In the genomic region with DNA sequence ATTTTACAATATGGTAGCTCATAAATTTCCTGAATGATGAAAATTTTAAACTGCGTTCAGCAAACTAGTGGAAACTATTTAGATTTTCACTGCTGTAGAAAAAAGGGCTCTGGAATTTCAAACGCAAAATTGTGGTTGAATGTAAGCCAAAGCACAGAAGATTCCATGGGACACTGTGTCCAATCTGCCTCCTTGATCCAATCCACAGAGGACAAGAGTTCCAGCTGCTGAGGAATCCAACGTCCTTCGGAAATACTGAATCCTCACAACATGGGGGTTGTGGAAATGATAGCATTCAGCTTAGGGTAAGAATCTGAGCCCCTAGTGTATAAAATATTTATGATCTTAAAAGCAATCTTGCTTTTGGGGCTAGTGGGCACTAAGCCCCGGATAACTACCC, we compare ENCODE assay signal across 32 cellular contexts.
"Had no signal": no experiment of that assay in that cellular context is flagged by ENCODE, and none has a peak within 500 bp of the region (broad histone marks: within the 10 kb centered on the region; RNA-seq: fewer than 3 reads in every experiment).

No MANE protein-coding gene starts in this region.

- H3K27me3 Mint-ChIP-seq: activated CD4-positive, alpha-beta T cell treated with anti-CD3 and anti-CD28 coated beads, Interleukin-2, amount 10 ng/mL, durations not matched to agents 7 days and 5 days; activated CD8-positive, alpha-beta T cell treated with anti-CD3 and anti-CD28 coated beads for 36 hours; effector memory CD8-positive, alpha-beta T cell; naive thymus-derived CD8-positive, alpha-beta T cell; T-helper 17 cell had no signal

- H3K9me3 ChIP-seq: lower lobe of right lung, pancreas, prostate gland, thyroid gland, upper lobe of left lung had no signal

- H3K4me3 ChIP-seq: coronary artery, dorsolateral prefrontal cortex, hepatocyte, lower lobe of right lung, pancreas, prostate gland, thyroid gland, upper lobe of left lung had no signal

- H2AFZ ChIP-seq: hepatocyte had no signal

- H3K36me3 ChIP-seq: lower lobe of right lung, pancreas, prostate gland, thyroid gland had no signal

- H3K27ac ChIP-seq: hepatocyte, lower lobe of right lung, pancreas, prostate gland, thyroid gland, upper lobe of left lung had no signal

- H3K36me3 Mint-ChIP-seq: activated naive CD4-positive, alpha-beta T cell treated with anti-CD3 and anti-CD28 coated beads, Interleukin-2, amount 50 U/mL, for 72 hours; naive thymus-derived CD8-positive, alpha-beta T cell had no signal

- H3K9me3 Mint-ChIP-seq: activated CD4-positive, alpha-beta T cell treated with anti-CD3 and anti-CD28 coated beads, Interleukin-2, amount 10 ng/mL, durations not matched to agents 7 days and 5 days; activated CD8-positive, alpha-beta T cell treated with anti-CD3 and anti-CD28 coated beads for 36 hours; activated naive CD4-positive, alpha-beta T cell treated with anti-CD3 and anti-CD28 coated beads, Interleukin-2, amount 50 U/mL, for 72 hours; activated T-helper 2 cell treated with anti-CD3 and anti-CD28 coated beads, Interferon-gamma antibody, Interleukin-2, Interleukin-4, amounts not matched to agents 10 μg/mL and 5 μg/mL and 100 μg/mL, durations not matched to agents 14 hours and 24 hours and 36 hours; effector memory CD8-positive, alpha-beta T cell; naive thymus-derived CD8-positive, alpha-beta T cell; neural crest cell; stimulated activated naive CD8-positive, alpha-beta T cell treated with anti-CD3 and anti-CD28 coated beads, Interleukin-15, Interleukin-2, amounts not matched to agents 100 ng/mL and 50 ng/mL, for 24 hours had no signal

- H3K79me2 ChIP-seq: hepatocyte had no signal

- H3K4me1 Mint-ChIP-seq: naive thymus-derived CD8-positive, alpha-beta T cell had no signal

- DNase-seq: activated CD4-positive, alpha-beta T cell treated with anti-CD3 and anti-CD28 coated beads, Interleukin-2, amount 10 ng/mL, durations not matched to agents 7 days and 5 days; activated CD4-positive, CD25-positive, alpha-beta regulatory T cell treated with anti-CD3 and anti-CD28 coated beads, Interleukin-2, amount 50 U/mL, for 72 hours; activated CD8-positive, alpha-beta T cell treated with anti-CD3 and anti-CD28 coated beads for 36 hours; activated naive CD4-positive, alpha-beta T cell; activated T-cell treated with anti-CD3 and anti-CD28 coated beads, Interleukin-2, amount 50 U/mL, for 48 hours; anterior cingulate cortex; cerebellar nuclear complex; dorsolateral prefrontal cortex; effector memory CD8-positive, alpha-beta T cell; erythroblast; foreskin fibroblast; islet precursor cell; lower lobe of right lung; mesenchymal stem cell; naive thymus-derived CD8-positive, alpha-beta T cell; nucleus accumbens; pancreas; stimulated activated CD4-positive, alpha-beta T cell treated with anti-CD3 and anti-CD28 coated beads, Interleukin-12 subunit alpha, Interleukin-12 subunit beta, amount 100 ng/mL, for 4 hours; stimulated activated CD4-positive, alpha-beta T cell treated with anti-CD3 and anti-CD28 coated beads, Interleukin-4, amount 100 ng/mL, for 1 hour; T-helper 17 cell; T1000; thyroid gland; upper lobe of left lung had no signal

- ATAC-seq: activated CD8-positive, alpha-beta T cell treated with anti-CD3 and anti-CD28 coated beads for 36 hours; activated naive CD4-positive, alpha-beta T cell treated with anti-CD3 and anti-CD28 coated beads, Interleukin-2, amount 50 U/mL, for 72 hours; effector memory CD8-positive, alpha-beta T cell; lower lobe of right lung; naive thymus-derived CD8-positive, alpha-beta T cell; SK-N-SH treated with all-trans-retinoic acid at 6 μM for 48 hours; T-helper 17 cell had no signal

- H3K4me1 ChIP-seq: pancreas, prostate gland had no signal

- H3K27ac Mint-ChIP-seq: activated CD4-positive, alpha-beta T cell treated with anti-CD3 and anti-CD28 coated beads, Interleukin-2, amount 10 ng/mL, durations not matched to agents 7 days and 5 days; activated CD8-positive, alpha-beta T cell treated with anti-CD3 and anti-CD28 coated beads for 36 hours; activated naive CD4-positive, alpha-beta T cell treated with anti-CD3 and anti-CD28 coated beads, Interleukin-2, amount 50 U/mL, for 72 hours; activated T-helper 2 cell treated with anti-CD3 and anti-CD28 coated beads, Interferon-gamma antibody, Interleukin-2, Interleukin-4, amounts not matched to agents 10 μg/mL and 5 μg/mL and 100 μg/mL, durations not matched to agents 14 hours and 24 hours and 36 hours; naive thymus-derived CD8-positive, alpha-beta T cell; stimulated activated naive CD8-positive, alpha-beta T cell treated with anti-CD3 and anti-CD28 coated beads, Interleukin-15, Interleukin-2, amounts not matched to agents 100 ng/mL and 50 ng/mL, for 24 hours; T-helper 17 cell had no signal

- H3K4me2 ChIP-seq: hepatocyte had no signal

- H3K4me3 Mint-ChIP-seq: activated CD4-positive, alpha-beta T cell treated with anti-CD3 and anti-CD28 coated beads, Interleukin-2, amount 10 ng/mL, durations not matched to agents 7 days and 5 days; activated CD8-positive, alpha-beta T cell treated with anti-CD3 and anti-CD28 coated beads for 36 hours; effector memory CD8-positive, alpha-beta T cell; naive thymus-derived CD8-positive, alpha-beta T cell; neural crest cell; stimulated activated naive CD8-positive, alpha-beta T cell treated with anti-CD3 and anti-CD28 coated beads, Interleukin-15, Interleukin-2, amounts not matched to agents 100 ng/mL and 50 ng/mL, for 24 hours; T-helper 17 cell had no signal

- FAIRE-seq: bronchial epithelial cell, pancreas had no signal

- H3K27me3 ChIP-seq: dorsolateral prefrontal cortex, hepatocyte, pancreas, thyroid gland, upper lobe of left lung had no signal
